In genomic region chr7:127911968-127912511, GRCh38 we compare ENCODE assay signal across 14 cellular contexts.
DNase-seq lines count a peak whose midpoint lies in the region; ATAC-seq and TF ChIP-seq lines count a peak whose summit lies in the region.
"Had no signal": no experiment of that assay in that cellular context is flagged by ENCODE, and none has a peak within 500 bp of the region (broad histone marks: within the 10 kb centered on the region; RNA-seq: fewer than 3 reads in every experiment).

No MANE protein-coding gene starts in this region.

- no peak overlapping the region for H2AFZ ChIP-seq in SU-DHL-6 (ENCODE audit: low read depth, low read length, severe bottlenecking)

- no peak overlapping the region for H3K9ac ChIP-seq in SU-DHL-6 (ENCODE audit: low read length)

- 100% methylated on average over 1 of the region's 1 CpG for WGBS in thyroid gland, 2 donors

- no peaks in the 10 kb centered on the region for H3K27me3 ChIP-seq in SU-DHL-6 (ENCODE audit: low read length)
- H3K27me3 ChIP-seq in thyroid gland: no peaks in the 10 kb centered on the region

- H3F3A ChIP-seq in SU-DHL-6 (ENCODE audit: insufficient read depth): peaks cover 19% of the 10 kb centered on the region

- H3K9me2 ChIP-seq in SU-DHL-6 (replicated peaks; ENCODE audit: insufficient read depth, low read length): no peaks in the 10 kb centered on the region

- DNase-seq in stimulated activated CD4-positive, alpha-beta T cell treated with anti-CD3 and anti-CD28 coated beads, Interleukin-2, amount 100 ng/mL, for 48 hours: no peak
- DNase-seq in left cardiac atrium (no peak), NCI-H1048 (lab: John Stamatoyannopoulos, UW) (no peak), thyroid gland (no peak)
- DNase-seq: amygdala, DMS 273 treated with DMSO at 0.1 percent for 48 hours, hippocampal formation, T-helper 1 cell had no signal

- ATAC-seq in GM18870 (IDR thresholded peaks at IDR 0.05; ENCODE audit: unreplicated experiment) (peak; percentile 85), GM21529 (IDR thresholded peaks at IDR 0.05; ENCODE audit: unreplicated experiment) (peak; percentile 87), HG03095 (IDR thresholded peaks at IDR 0.05; ENCODE audit: unreplicated experiment) (peak; percentile 80), left cardiac atrium (no peak)
- ATAC-seq: sciatic nerve had no signal

- no peaks in the 10 kb centered on the region for H4K20me1 ChIP-seq in SU-DHL-6 (ENCODE audit: low read depth, low read length)

- peaks cover 0 to 8% of the 10 kb centered on the region in 2 donors for H3K4me1 ChIP-seq in thyroid gland

- intact Hi-C loops in left cardiac atrium (cut with DNase I) (no loop called here), thyroid gland (cut with DNase I) (no loop called here)

- peaks cover 9% of the 10 kb centered on the region; the same call in 1 of the 2 replicates for H3K79me2 ChIP-seq in SU-DHL-6 (ENCODE audit: insufficient read depth, low read length)

- H3K4me2 ChIP-seq in SU-DHL-6 (ENCODE audit: low read depth, low read length, poor library complexity, severe bottlenecking): peak overlapping the region; percentile 39

- no peak for TF ChIP-seq CTCF in SU-DHL-6 (IDR thresholded peaks at IDR 0.05; ENCODE audit: insufficient read depth, low read length, poor library complexity, severe bottlenecking)
- TF ChIP-seq CTCF in thyroid gland (IDR thresholded peaks at IDR 0.05): no peak

- no peaks in the 10 kb centered on the region for H3K36me3 ChIP-seq in SU-DHL-6 (ENCODE audit: low read length)
- H3K36me3 ChIP-seq in thyroid gland: no peaks in the 10 kb centered on the region
- H3K36me3 ChIP-seq: HAP-1 had no signal

- H3K4me3 ChIP-seq in SU-DHL-6 (ENCODE audit: insufficient read depth, low read length, poor library complexity, severe bottlenecking) (peak overlapping the region; percentile 2), thyroid gland (replicated peaks in 1 of 3) (no peak overlapping the region)
- H3K4me3 ChIP-seq: HAP-1 had no signal

- no peaks in the 10 kb centered on the region for H3K9me3 ChIP-seq in SU-DHL-6 (ENCODE audit: insufficient read depth, low read length)
- H3K9me3 ChIP-seq in thyroid gland: no peaks in the 10 kb centered on the region
- H3K9me3 ChIP-seq: HAP-1 had no signal

- TF ChIP-seq POLR2A in thyroid gland (IDR thresholded peaks at IDR 0.05): no peak

- H3K27ac ChIP-seq in SU-DHL-6 (ENCODE audit: low read depth, low read length) (peak overlapping the region; percentile 72), thyroid gland (no peak overlapping the region)

Comparison
In these comparisons a context has a peak if more than half of its experiments do, and no peak if none do; other contexts are left out.
1. ATAC-seq: peak in GM18870 (single experiment), GM21529 (single experiment) and HG03095 (single experiment); none in left cardiac atrium (0 of 2).